ENCODE assay signal across 17 cellular contexts in genomic region chr18:31646332-31646822, GRCh38. TPM values are rescaled to one million over a fixed set of nuclear protein-coding genes. Genes with fewer than 3 reads are reported as not detected.
A peak's percentile ranks its signal among the peaks of the same experiment; 100 is the strongest.
DNase-seq lines count a peak whose midpoint lies in the region; ATAC-seq and TF ChIP-seq lines count a peak whose summit lies in the region.
"Had no signal": no experiment of that assay in that cellular context is flagged by ENCODE, and none has a peak within 500 bp of the region (broad histone marks: within the 10 kb centered on the region; RNA-seq: fewer than 3 reads in every experiment).

No MANE protein-coding gene starts in this region.

- intact Hi-C loops in activated naive CD4-positive, alpha-beta T cell treated with anti-CD3 and anti-CD28 coated beads for 36 hours (cut with micrococcal nuclease) = loop anchor here (1.0 kb wide), 1 partner anchor 13 kb away; no protein-coding TSS in a partner anchor
- intact Hi-C loops in adrenal gland (cut with DNase I) = no loop called here
- intact Hi-C loops in esophagus squamous epithelium (cut with DNase I) = no loop called here

- H3K27me3 Mint-ChIP-seq in activated naive CD4-positive, alpha-beta T cell treated with anti-CD3 and anti-CD28 coated beads for 36 hours (ENCODE audit: low read depth) = peaks cover 6% of the 10 kb centered on the region
- no peaks in the 10 kb centered on the region for H3K27me3 Mint-ChIP-seq in stimulated activated naive B cell treated with anti-CD40 and anti-IgM and Interleukin-4, amounts not matched to agents 10 μg/mL and 1 μg/mL and 100 μg/mL, for 72 hours

- no peak overlapping the region for H3K4me3 ChIP-seq in adrenal gland
- H3K4me3 ChIP-seq in BE2C (ENCODE audit: low read depth, low read length) = no peak overlapping the region
- H3K4me3 ChIP-seq in esophagus squamous epithelium = no peak overlapping the region
- H3K4me3 ChIP-seq in tibial nerve = no peak overlapping the region
- H3K4me3 ChIP-seq: ovary had no signal

- H3K4me3 Mint-ChIP-seq in activated naive CD4-positive, alpha-beta T cell treated with anti-CD3 and anti-CD28 coated beads for 36 hours = no peak overlapping the region
- H3K4me3 Mint-ChIP-seq in stimulated activated naive B cell treated with anti-CD40 and anti-IgM and Interleukin-4, amounts not matched to agents 10 μg/mL and 1 μg/mL and 100 μg/mL, for 72 hours = no peak overlapping the region

- H3K9me3 Mint-ChIP-seq in activated naive CD4-positive, alpha-beta T cell treated with anti-CD3 and anti-CD28 coated beads for 36 hours = no peaks in the 10 kb centered on the region
- no peaks in the 10 kb centered on the region for H3K9me3 Mint-ChIP-seq in stimulated activated naive B cell treated with anti-CD40 and anti-IgM and Interleukin-4, amounts not matched to agents 10 μg/mL and 1 μg/mL and 100 μg/mL, for 72 hours

- peaks cover 29 to 54% of the 10 kb centered on the region in 2 donors for H3K4me1 ChIP-seq in adrenal gland (replicated peaks in 1 of 2)
- no peaks in the 10 kb centered on the region for H3K4me1 ChIP-seq in BE2C
- H3K4me1 ChIP-seq in esophagus squamous epithelium = no peaks in the 10 kb centered on the region
- H3K4me1 ChIP-seq in tibial nerve = peaks cover 0 to 6% (median 0%) of the 10 kb centered on the region in 4 donors

- WGBS in adrenal gland, 4 donors = 60 to 75% (median 67%) methylated on average over 5 of the region's 5 CpGs
- 66 to 69% methylated on average over 5 of the region's 5 CpGs for WGBS in esophagus squamous epithelium, 2 donors
- WGBS in tibial nerve, 2 donors = 61 to 64% methylated on average over 5 of the region's 5 CpGs

- CTCF ChIA-PET in activated naive CD4-positive, alpha-beta T cell treated with anti-CD3 and anti-CD28 coated beads for 36 hours (lab: Charles Lee) = interaction anchor here (0.9 to 1.5 kb wide), 5 partner anchors 12 to 38 kb away, joined by 3 to 6 read pairs (median 5); partner anchors contain the start of gene B4GALT6

- TF ChIP-seq POLR2A in adrenal gland (IDR thresholded peaks at IDR 0.05) (no peak), esophagus squamous epithelium (IDR thresholded peaks at IDR 0.05) (no peak), tibial nerve (IDR thresholded peaks at IDR 0.05) (no peak)

- no peak for TF ChIP-seq EP300 in tibial nerve (IDR thresholded peaks at IDR 0.05)

- TF ChIP-seq CTCF in adrenal gland (IDR thresholded peaks at IDR 0.05) (no peak), BE2C (IDR thresholded peaks at IDR 0.05; ENCODE audit: low read depth, low read length) (no peak), esophagus squamous epithelium (IDR thresholded peaks at IDR 0.05) (no peak), tibial nerve (IDR thresholded peaks at IDR 0.05) (no peak)

- H3K9me3 ChIP-seq in adrenal gland (replicated peaks in 1 of 3) = no peaks in the 10 kb centered on the region
- no peaks in the 10 kb centered on the region for H3K9me3 ChIP-seq in BE2C
- no peaks in the 10 kb centered on the region for H3K9me3 ChIP-seq in esophagus squamous epithelium
- no peaks in the 10 kb centered on the region for H3K9me3 ChIP-seq in tibial nerve
- H3K9me3 ChIP-seq: ovary had no signal

- H3K36me3 Mint-ChIP-seq in activated naive CD4-positive, alpha-beta T cell treated with anti-CD3 and anti-CD28 coated beads for 36 hours (ENCODE audit: low read depth) = no peaks in the 10 kb centered on the region
- H3K36me3 Mint-ChIP-seq in stimulated activated naive B cell treated with anti-CD40 and anti-IgM and Interleukin-4, amounts not matched to agents 10 μg/mL and 1 μg/mL and 100 μg/mL, for 72 hours = peaks cover 0 to 3% of the 10 kb centered on the region in 2 donors

- H3K27ac ChIP-seq in adrenal gland (peak overlapping the region in 3 of 5 donors; percentile 19 to 49 (median 40)), esophagus squamous epithelium (no peak overlapping the region), tibial nerve (no peak overlapping the region)
- H3K27ac ChIP-seq: KMS-11, ovary had no signal

- no peak overlapping the region for H3K27ac Mint-ChIP-seq in activated naive CD4-positive, alpha-beta T cell treated with anti-CD3 and anti-CD28 coated beads for 36 hours
- no peak overlapping the region for H3K27ac Mint-ChIP-seq in stimulated activated naive B cell treated with anti-CD40 and anti-IgM and Interleukin-4, amounts not matched to agents 10 μg/mL and 1 μg/mL and 100 μg/mL, for 72 hours

- DNase-seq in activated naive CD4-positive, alpha-beta T cell treated with anti-CD3 and anti-CD28 coated beads for 36 hours = peak; percentile 24
- DNase-seq in activated naive CD4-positive, alpha-beta T cell (lab: John Stamatoyannopoulos, UW) = no peak
- DNase-seq in adrenal gland (no peak), BE2C (no peak), esophagus squamous epithelium (lab: John Stamatoyannopoulos, UW) (no peak), tibial nerve (ENCODE audit: low spot score in 2 of 2) (no peak)
- DNase-seq in stimulated activated naive B cell treated with anti-CD40 and anti-IgM and Interleukin-4, amounts not matched to agents 10 μg/mL and 1 μg/mL and 100 μg/mL, for 72 hours = no peak
- DNase-seq: activated CD4-positive, alpha-beta T cell treated with anti-CD3 and anti-CD28 coated beads for 4 hours; ovary; stimulated activated CD4-positive, alpha-beta T cell treated with anti-CD3 and anti-CD28 coated beads, Interleukin-15, amount 100 ng/mL, for 24 hours had no signal

- peaks cover 11% of the 10 kb centered on the region for H3K4me1 Mint-ChIP-seq in activated naive CD4-positive, alpha-beta T cell treated with anti-CD3 and anti-CD28 coated beads for 36 hours (ENCODE audit: low read depth)
- H3K4me1 Mint-ChIP-seq in stimulated activated naive B cell treated with anti-CD40 and anti-IgM and Interleukin-4, amounts not matched to agents 10 μg/mL and 1 μg/mL and 100 μg/mL, for 72 hours = peaks cover 17 to 33% of the 10 kb centered on the region in 2 donors

- H3K36me3 ChIP-seq in adrenal gland (replicated peaks in 1 of 2) (no peaks in the 10 kb centered on the region), BE2C (no peaks in the 10 kb centered on the region), esophagus squamous epithelium (no peaks in the 10 kb centered on the region), tibial nerve (no peaks in the 10 kb centered on the region)
- H3K36me3 ChIP-seq: ovary had no signal

- peak; percentile 42 for ATAC-seq in HG03354 (IDR thresholded peaks at IDR 0.05; ENCODE audit: poor library complexity, severe bottlenecking, unreplicated experiment)
- peak; percentile 24 to 26 for ATAC-seq in stimulated activated naive B cell treated with anti-CD40 and anti-IgM and Interleukin-4, amounts not matched to agents 10 μg/mL and 1 μg/mL and 100 μg/mL, for 72 hours (replicated peaks)

- no peaks in the 10 kb centered on the region for H3K27me3 ChIP-seq in adrenal gland
- H3K27me3 ChIP-seq in BE2C = no peaks in the 10 kb centered on the region
- H3K27me3 ChIP-seq in esophagus squamous epithelium = no peaks in the 10 kb centered on the region
- no peaks in the 10 kb centered on the region for H3K27me3 ChIP-seq in tibial nerve
- H3K27me3 ChIP-seq: ovary had no signal

RNA-seq across cellular contexts. Expression of gene B4GALT6, which starts 38.0 kb away (rescaled TPM):
- total RNA-seq in activated naive CD4-positive, alpha-beta T cell treated with anti-CD3 and anti-CD28 coated beads for 36 hours = 1 to 10 TPM; 2.7 to 3.6 TPM
- total RNA-seq in adrenal gland (10 to 100 TPM; 12.9 to 71.3 (median 26.0) TPM), esophagus squamous epithelium (1 to 10 TPM; 2.5 to 3.6 (median 3.0) TPM), tibial nerve (1 to 10 TPM in 3 of 4 donors, under 1 TPM in 1; 0.98 to 2.1 (median 1.5) TPM)
- polyA plus RNA-seq in adrenal gland = 10 to 100 TPM in 2 of 3 donors, 1 to 10 TPM in 1; 8.6 to 42.7 (median 12.5) TPM
- polyA plus RNA-seq in BE2C (2012; ENCODE audit: insufficient read depth, insufficient read length, low read depth) = 4.9 TPM

RNA-seq across cellular contexts. Expression of gene TTR, which starts 54.7 kb away (rescaled TPM):
- not detected for total RNA-seq in activated naive CD4-positive, alpha-beta T cell treated with anti-CD3 and anti-CD28 coated beads for 36 hours
- 1 to 10 TPM in 2 of 8 donors, under 1 TPM in 1, not detected in 5; 0.25 to 1.6 (median 1.1) TPM for total RNA-seq in adrenal gland
- under 1 TPM in 2 of 3 donors, not detected in 1; 0.40 to 0.57 TPM for polyA plus RNA-seq in adrenal gland
- not detected for polyA plus RNA-seq in BE2C (2012; ENCODE audit: insufficient read depth, insufficient read length, low read depth)
- total RNA-seq in esophagus squamous epithelium = not detected
- not detected for total RNA-seq in tibial nerve
- total RNA-seq: A673, cardiac septum, epithelial cell of proximal tubule, lung microvascular endothelial cell, urinary bladder had no signal
- polyA plus RNA-seq: ovary had no signal

Comparison
In these comparisons a context has a peak if more than half of its experiments do, and no peak if none do; other contexts are left out.
1. H3K27ac ChIP-seq: peak in adrenal gland (3 of 5); none in esophagus squamous epithelium (0 of 4) and tibial nerve (0 of 4).